Comparison of ENCODE assay signal across 12 cellular contexts in genomic region chrX:23332101-23332887, GRCh38. TPM values are rescaled to one million over a fixed set of nuclear protein-coding genes. Genes with fewer than 3 reads are reported as not detected.
A peak's percentile ranks its signal among the peaks of the same experiment; 100 is the strongest.
DNase-seq lines count a peak whose midpoint lies in the region; ATAC-seq and TF ChIP-seq lines count a peak whose summit lies in the region.
"Had no signal": no experiment of that assay in that cellular context is flagged by ENCODE, and none has a peak within 500 bp of the region (broad histone marks: within the 10 kb centered on the region; RNA-seq: fewer than 3 reads in every experiment).

No MANE protein-coding gene starts in this region.

- H4K8ac ChIP-seq in mesenchymal stem cell (ENCODE audit: low read length), result no peak overlapping the region

- H2BK15ac ChIP-seq in mesenchymal stem cell (ENCODE audit: low read depth, poor library complexity, severe bottlenecking), result no peak overlapping the region

- no peaks in the 10 kb centered on the region for H3K9me3 Mint-ChIP-seq in activated naive CD8-positive, alpha-beta T cell treated with anti-CD3 and anti-CD28 coated beads, Interleukin-2, amount 10 ng/mL, durations not matched to agents 7 days and 5 days
- H3K9me3 Mint-ChIP-seq in immature natural killer cell, result no peaks in the 10 kb centered on the region

- H2AFZ ChIP-seq in mesenchymal stem cell (ENCODE audit: low read depth, low read length), result no peak overlapping the region

- H3K36me3 Mint-ChIP-seq in activated naive CD8-positive, alpha-beta T cell treated with anti-CD3 and anti-CD28 coated beads, Interleukin-2, amount 10 ng/mL, durations not matched to agents 7 days and 5 days, result no peaks in the 10 kb centered on the region
- no peaks in the 10 kb centered on the region for H3K36me3 Mint-ChIP-seq in immature natural killer cell

- no peak overlapping the region for H3K14ac ChIP-seq in mesenchymal stem cell (ENCODE audit: low read length in 2 of 2)

- no peak overlapping the region for H2BK5ac ChIP-seq in mesenchymal stem cell (ENCODE audit: low read depth, low read length, poor library complexity, severe bottlenecking)

- no peak overlapping the region for H2AK5ac ChIP-seq in mesenchymal stem cell (ENCODE audit: low read length, severe bottlenecking)

- no peaks in the 10 kb centered on the region for H3K79me1 ChIP-seq in mesenchymal stem cell (replicated peaks; ENCODE audit: low read length, poor library complexity, severe bottlenecking)

- H4K91ac ChIP-seq in mesenchymal stem cell (ENCODE audit: low read length), result no peak overlapping the region

- H3K27me3 ChIP-seq in mesenchymal stem cell (ENCODE audit: control insufficient read depth in 1 of 2, insufficient read depth in 1 of 2, low read length in 2 of 2) (peaks cover 46 to 76% of the 10 kb centered on the region in 2 experiments), testis (no peaks in the 10 kb centered on the region)

- ATAC-seq in activated naive CD8-positive, alpha-beta T cell treated with anti-CD3 and anti-CD28 coated beads, Interleukin-2, amount 10 ng/mL, durations not matched to agents 7 days and 5 days (ENCODE audit: low read depth), result no peak

- DNase-seq in activated CD4-positive, alpha-beta T cell treated with anti-CD3 and anti-CD28 coated beads for 48 hours, result peak; percentile 13
- no peak for DNase-seq in activated CD4-positive, alpha-beta T cell treated with anti-CD3 and anti-CD28 coated beads for 1 hour
- DNase-seq in activated naive CD8-positive, alpha-beta T cell treated with anti-CD3 and anti-CD28 coated beads, Interleukin-2, amount 10 ng/mL, durations not matched to agents 7 days and 5 days, result no peak
- DNase-seq in mesenchymal stem cell (peak; percentile 10), testis (peak; percentile 14), immature natural killer cell (no peak), OCI-M2 (lab: John Stamatoyannopoulos, UW; ENCODE audit: unreplicated experiment) (no peak), NCI-H146 (lab: John Stamatoyannopoulos, UW) (no peak)
- DNase-seq: NCI-H2171 had no signal

- 1% methylated on average over 32 of the region's 42 CpGs for WGBS in mesenchymal stem cell
- WGBS in testis, 2 donors, result 2 to 3% methylated on average over 15 to 35 of the region's 42 CpGs

- no peak for TF ChIP-seq CTCF in testis (IDR thresholded peaks at IDR 0.05)

- peaks cover 51% of the 10 kb centered on the region for H3K27me3 Mint-ChIP-seq in activated naive CD8-positive, alpha-beta T cell treated with anti-CD3 and anti-CD28 coated beads, Interleukin-2, amount 10 ng/mL, durations not matched to agents 7 days and 5 days
- peaks cover 12 to 21% (median 12%) of the 10 kb centered on the region in 3 donors for H3K27me3 Mint-ChIP-seq in immature natural killer cell (ENCODE audit: low read depth in 3 of 3)

- no peaks in the 10 kb centered on the region for H3K9me3 ChIP-seq in mesenchymal stem cell (ENCODE audit: control insufficient read depth, low read length)
- H3K9me3 ChIP-seq in testis, result no peaks in the 10 kb centered on the region

- H3K4ac ChIP-seq in mesenchymal stem cell (ENCODE audit: low read depth in 1 of 2, low read length in 2 of 2), result no peak overlapping the region

- intact Hi-C loops in testis (cut with DNase I; ENCODE audit: low total_unique reads), result no loop called here

- no peak for TF ChIP-seq POLR2A in testis (IDR thresholded peaks at IDR 0.05)

- H3K27ac ChIP-seq in mesenchymal stem cell (ENCODE audit: low read length, poor library complexity, severe bottlenecking) (no peak overlapping the region), testis (no peak overlapping the region)

- no peak overlapping the region for H3K18ac ChIP-seq in mesenchymal stem cell (ENCODE audit: low read depth in 1 of 2, low read length in 2 of 2)

- H3K36me3 ChIP-seq in mesenchymal stem cell (ENCODE audit: control insufficient read depth in 1 of 2, insufficient read depth in 2 of 2, low read depth in 1 of 2, low read length in 2 of 2) (no peaks in the 10 kb centered on the region), testis (ENCODE audit: low read depth, missing control alignments) (no peaks in the 10 kb centered on the region)

- POLR2A ChIA-PET in activated naive CD8-positive, alpha-beta T cell treated with anti-CD3 and anti-CD28 coated beads, Interleukin-2, amount 10 ng/mL, durations not matched to agents 7 days and 5 days (lab: Charles Lee), result no interaction called here

- no peak overlapping the region for H2BK12ac ChIP-seq in mesenchymal stem cell (ENCODE audit: low read length in 2 of 2)

- H3K4me3 Mint-ChIP-seq in activated naive CD8-positive, alpha-beta T cell treated with anti-CD3 and anti-CD28 coated beads, Interleukin-2, amount 10 ng/mL, durations not matched to agents 7 days and 5 days, result peak overlapping the region; percentile 48
- peak overlapping the region in 2 of 5 donors; percentile 10 to 57 for H3K4me3 Mint-ChIP-seq in immature natural killer cell

- no peak overlapping the region for H3K23ac ChIP-seq in mesenchymal stem cell (ENCODE audit: low read length in 2 of 2)

- H3K4me3 ChIP-seq in mesenchymal stem cell (ENCODE audit: insufficient read depth in 1 of 2, low read depth in 1 of 2, low read length in 2 of 2) (peak overlapping the region in 1 of 2 experiments; percentile 51), testis (peak overlapping the region in 1 of 2 donors; percentile 21)

- H3K4me1 ChIP-seq in mesenchymal stem cell (ENCODE audit: control insufficient read depth, insufficient read depth, low read depth, low read length), result peaks cover 26% of the 10 kb centered on the region
- no peaks in the 10 kb centered on the region for H3K4me1 ChIP-seq in testis

- no peak overlapping the region for H3K9ac ChIP-seq in mesenchymal stem cell (ENCODE audit: low read length)

- H3K4me1 Mint-ChIP-seq in activated naive CD8-positive, alpha-beta T cell treated with anti-CD3 and anti-CD28 coated beads, Interleukin-2, amount 10 ng/mL, durations not matched to agents 7 days and 5 days, result peaks cover 5% of the 10 kb centered on the region
- H3K4me1 Mint-ChIP-seq in immature natural killer cell, result peaks cover 0 to 2% of the 10 kb centered on the region in 2 donors

- peak overlapping the region; percentile 58 for H3K4me2 ChIP-seq in mesenchymal stem cell (ENCODE audit: low read length, poor library complexity, severe bottlenecking)

- no peak overlapping the region for H2BK120ac ChIP-seq in mesenchymal stem cell (ENCODE audit: low read depth, low read length)

- H3K27ac Mint-ChIP-seq in activated naive CD8-positive, alpha-beta T cell treated with anti-CD3 and anti-CD28 coated beads, Interleukin-2, amount 10 ng/mL, durations not matched to agents 7 days and 5 days, result no peak overlapping the region
- no peak overlapping the region for H3K27ac Mint-ChIP-seq in immature natural killer cell

RNA-seq across cellular contexts. Expression of gene PTCHD1, which starts 2.4 kb away (rescaled TPM):
- not detected for total RNA-seq in activated naive CD8-positive, alpha-beta T cell treated with anti-CD3 and anti-CD28 coated beads, Interleukin-2, amount 10 ng/mL, durations not matched to agents 7 days and 5 days
- under 0.01 TPM for polyA plus RNA-seq in mesenchymal stem cell (2013, experiment 1 of 2)
- polyA plus RNA-seq in mesenchymal stem cell (2013, experiment 2 of 2), result 0.01 TPM
- 1 to 10 TPM in 1 of 2 donors, under 1 TPM in 1; 0.94 to 1.6 TPM for total RNA-seq in testis
- 0.28 TPM for polyA plus RNA-seq in testis (ENCODE audit: insufficient read depth, low read depth, low replicate concordance)
- not detected for polyA plus RNA-seq in immature natural killer cell
- total RNA-seq: bronchial epithelial cell had no signal
- polyA plus RNA-seq: BJ, keratinocyte had no signal

Comparison
In these comparisons a context has a peak if more than half of its experiments do, and no peak if none do; other contexts are left out.
1. DNase-seq: peak in activated CD4-positive, alpha-beta T cell treated with anti-CD3 and anti-CD28 coated beads for 48 hours (single experiment), mesenchymal stem cell (single experiment) and testis (single experiment); none in activated CD4-positive, alpha-beta T cell treated with anti-CD3 and anti-CD28 coated beads for 1 hour (single experiment), activated naive CD8-positive, alpha-beta T cell treated with anti-CD3 and anti-CD28 coated beads, Interleukin-2, amount 10 ng/mL, durations not matched to agents 7 days and 5 days (single experiment), immature natural killer cell (0 of 3), OCI-M2 (single experiment) and NCI-H146 (single experiment).